9 cellular contexts compared by ENCODE assay signal in genomic region chr13:44191504-44192171, GRCh38.
DNase-seq lines count a peak whose midpoint lies in the region; ATAC-seq and TF ChIP-seq lines count a peak whose summit lies in the region.
"Had no signal": no experiment of that assay in that cellular context is flagged by ENCODE, and none has a peak within 500 bp of the region (broad histone marks: within the 10 kb centered on the region; RNA-seq: fewer than 3 reads in every experiment).

No MANE protein-coding gene starts in this region.

- H3K27ac ChIP-seq in VCaP (no peak overlapping the region), coronary artery (peak overlapping the region; percentile 24 to 29), right lobe of liver (peak overlapping the region in 2 of 3 donors; percentile 19 to 60)
- H3K27ac ChIP-seq: epithelial cell of prostate had no signal

- 54% methylated on average over 10 of the region's 15 CpGs for WGBS in right lobe of liver (ENCODE audit: insufficient coverage, low coverage, low lambda C conversion rate, missing lambda C conversion rate)

- ATAC-seq in right lobe of liver (peak; percentile 85 to 89 (median 86)), GM21390 (IDR thresholded peaks at IDR 0.05; ENCODE audit: unreplicated experiment) (no peak)

- H3K4me3 ChIP-seq in coronary artery (peak overlapping the region; percentile 36), right lobe of liver (peak overlapping the region in 1 of 3 donors; percentile 10)

- intact Hi-C loops in right lobe of liver (cut with DNase I): no loop called here

- peaks cover 0 to 28% (median 6%) of the 10 kb centered on the region in 4 donors for H3K4me1 ChIP-seq in right lobe of liver

- TF ChIP-seq CTCF in VCaP (conservative IDR thresholded peaks at IDR 0.05) (peak; percentile 66), coronary artery (IDR thresholded peaks at IDR 0.05) (peak; percentile 49), right lobe of liver (IDR thresholded peaks at IDR 0.05) (peak; percentile 62 to 84 (median 72))

- no peaks in the 10 kb centered on the region for H3K27me3 ChIP-seq in right lobe of liver

- H3K36me3 ChIP-seq in right lobe of liver: no peaks in the 10 kb centered on the region

- TF ChIP-seq POLR2A in right lobe of liver (IDR thresholded peaks at IDR 0.05): no peak

- H3K9me3 ChIP-seq in right lobe of liver: no peaks in the 10 kb centered on the region

- peak; percentile 17 for DNase-seq in NCI-H2107 treated with DMSO at 0.1 percent for 48 hours (lab: John Stamatoyannopoulos, UW; ENCODE audit: unreplicated experiment)
- no peak for DNase-seq in NCI-H2107 (lab: John Stamatoyannopoulos, UW)
- peak; percentile 90 for DNase-seq in NCI-H2081 treated with DMSO at 0.1 percent for 48 hours (lab: John Stamatoyannopoulos, UW)
- DNase-seq in coronary artery (ENCODE audit: low spot score): no peak
- DNase-seq in right lobe of liver: peak in 1 of 3 donors; percentile 54
- DNase-seq in stromal cell of bone marrow (ENCODE audit: low read depth): peak; percentile 67

Comparison
In these comparisons a context has a peak if more than half of its experiments do, and no peak if none do; other contexts are left out.
1. DNase-seq: peak in NCI-H2107 treated with DMSO at 0.1 percent for 48 hours (single experiment), NCI-H2081 treated with DMSO at 0.1 percent for 48 hours (single experiment) and stromal cell of bone marrow (single experiment); none in NCI-H2107 (single experiment) and coronary artery (single experiment).
2. Peak in every context shown above with its lines, with median percentiles within 50 percentile points of each other: CTCF ChIP-seq.